ENCODE assay signal across 8 cellular contexts in genomic region chr7:21941570-21942224, GRCh38. TPM values are rescaled to one million over a fixed set of nuclear protein-coding genes. Genes with fewer than 3 reads are reported as not detected.
A peak's percentile ranks its signal among the peaks of the same experiment; 100 is the strongest.
DNase-seq lines count a peak whose midpoint lies in the region; ATAC-seq and TF ChIP-seq lines count a peak whose summit lies in the region.

No MANE protein-coding gene starts in this region.

- peaks cover 6% of the 10 kb centered on the region for H3K4me1 ChIP-seq in psoas muscle

- H3K27ac Mint-ChIP-seq in activated T-cell treated with anti-CD3 and anti-CD28 coated beads, Interleukin-2, amount 50 U/mL, for 24 hours = peak overlapping the region; percentile 44
- H3K27ac Mint-ChIP-seq in stimulated activated memory B cell treated with anti-CD40 and anti-IgM and Interleukin-4, amounts not matched to agents 10 μg/mL and 1 μg/mL and 100 μg/mL, for 72 hours = peak overlapping the region; percentile 45

- intact Hi-C loops in psoas muscle (cut with DNase I) = no loop called here

- ATAC-seq in activated T-cell treated with anti-CD3 and anti-CD28 coated beads, Interleukin-2, amount 50 U/mL, for 4 hours = no peak
- peak; percentile 61 for ATAC-seq in stimulated activated memory B cell treated with anti-CD40 and anti-IgM and Interleukin-4, amounts not matched to agents 10 μg/mL and 1 μg/mL and 100 μg/mL, for 72 hours
- ATAC-seq in psoas muscle = no peak

- H3K4me1 Mint-ChIP-seq in activated T-cell treated with anti-CD3 and anti-CD28 coated beads, Interleukin-2, amount 50 U/mL, for 24 hours (ENCODE audit: low read depth) = peaks cover 79% of the 10 kb centered on the region
- peaks cover 63% of the 10 kb centered on the region for H3K4me1 Mint-ChIP-seq in activated T-cell treated with anti-CD3 and anti-CD28 coated beads, Interleukin-2, amount 50 U/mL, for 4 hours (ENCODE audit: low read depth)
- H3K4me1 Mint-ChIP-seq in stimulated activated memory B cell treated with anti-CD40 and anti-IgM and Interleukin-4, amounts not matched to agents 10 μg/mL and 1 μg/mL and 100 μg/mL, for 72 hours = peaks cover 75% of the 10 kb centered on the region

- peak overlapping the region; percentile 43 for H3K4me3 Mint-ChIP-seq in activated T-cell treated with anti-CD3 and anti-CD28 coated beads, Interleukin-2, amount 50 U/mL, for 24 hours
- no peak overlapping the region for H3K4me3 Mint-ChIP-seq in activated T-cell treated with anti-CD3 and anti-CD28 coated beads, Interleukin-2, amount 50 U/mL, for 4 hours
- H3K4me3 Mint-ChIP-seq in stimulated activated memory B cell treated with anti-CD40 and anti-IgM and Interleukin-4, amounts not matched to agents 10 μg/mL and 1 μg/mL and 100 μg/mL, for 72 hours = peak overlapping the region; percentile 21

- H3K4me3 ChIP-seq in Jurkat, Clone E6-1 (ENCODE audit: low read length) = peak overlapping the region; percentile 4; the same call in 1 of the 2 replicates
- H3K4me3 ChIP-seq in psoas muscle = no peak overlapping the region

- 66 to 74% (median 68%) methylated on average over 4 of the region's 4 CpGs for WGBS in psoas muscle, 3 donors

- no peak for DNase-seq in activated T-cell treated with anti-CD3 and anti-CD28 coated beads, Interleukin-2, amount 50 U/mL, for 24 hours
- no peak for DNase-seq in activated T-cell treated with anti-CD3 and anti-CD28 coated beads, Interleukin-2, amount 50 U/mL, for 4 hours
- DNase-seq in Jurkat, Clone E6-1 (ENCODE audit: low read depth, low spot score) = peak; percentile 78
- DNase-seq in astrocyte of the hippocampus (ENCODE audit: low read depth, low spot score) (peak; percentile 41), NCI-H748 (lab: John Stamatoyannopoulos, UW; ENCODE audit: unreplicated experiment) (no peak), psoas muscle (no peak)
- DNase-seq in effector CD4-positive, alpha-beta T cell = no peak

- H3K27me3 ChIP-seq in psoas muscle (ENCODE audit: insufficient read depth in 3 of 3, low read length in 2 of 3) = no peaks in the 10 kb centered on the region

- peaks cover 4% of the 10 kb centered on the region for H3K9me3 Mint-ChIP-seq in activated T-cell treated with anti-CD3 and anti-CD28 coated beads, Interleukin-2, amount 50 U/mL, for 24 hours
- H3K9me3 Mint-ChIP-seq in activated T-cell treated with anti-CD3 and anti-CD28 coated beads, Interleukin-2, amount 50 U/mL, for 4 hours = no peaks in the 10 kb centered on the region
- no peaks in the 10 kb centered on the region for H3K9me3 Mint-ChIP-seq in stimulated activated memory B cell treated with anti-CD40 and anti-IgM and Interleukin-4, amounts not matched to agents 10 μg/mL and 1 μg/mL and 100 μg/mL, for 72 hours

- H3K36me3 ChIP-seq in psoas muscle (ENCODE audit: insufficient read depth in 1 of 2, low read depth in 1 of 2) = no peaks in the 10 kb centered on the region

- no peaks in the 10 kb centered on the region for H3K9me3 ChIP-seq in psoas muscle

- peaks cover 61% of the 10 kb centered on the region for H3K36me3 Mint-ChIP-seq in activated T-cell treated with anti-CD3 and anti-CD28 coated beads, Interleukin-2, amount 50 U/mL, for 24 hours (ENCODE audit: low read depth)
- peaks cover 4% of the 10 kb centered on the region for H3K36me3 Mint-ChIP-seq in activated T-cell treated with anti-CD3 and anti-CD28 coated beads, Interleukin-2, amount 50 U/mL, for 4 hours (ENCODE audit: insufficient read depth)
- H3K36me3 Mint-ChIP-seq in stimulated activated memory B cell treated with anti-CD40 and anti-IgM and Interleukin-4, amounts not matched to agents 10 μg/mL and 1 μg/mL and 100 μg/mL, for 72 hours = peaks cover 5% of the 10 kb centered on the region

- TF ChIP-seq CTCF in psoas muscle (IDR thresholded peaks at IDR 0.05) = no peak

- H3K27ac ChIP-seq in psoas muscle = no peak overlapping the region

- no peaks in the 10 kb centered on the region for H3K27me3 Mint-ChIP-seq in activated T-cell treated with anti-CD3 and anti-CD28 coated beads, Interleukin-2, amount 50 U/mL, for 24 hours
- H3K27me3 Mint-ChIP-seq in activated T-cell treated with anti-CD3 and anti-CD28 coated beads, Interleukin-2, amount 50 U/mL, for 4 hours (ENCODE audit: low read depth) = peaks cover 6% of the 10 kb centered on the region
- H3K27me3 Mint-ChIP-seq in stimulated activated memory B cell treated with anti-CD40 and anti-IgM and Interleukin-4, amounts not matched to agents 10 μg/mL and 1 μg/mL and 100 μg/mL, for 72 hours = no peaks in the 10 kb centered on the region

RNA-seq across cellular contexts. Expression of gene CDCA7L, which starts 4.0 kb away (rescaled TPM):
- 10 to 100 TPM; 56.6 to 84.8 (median 76.3) TPM for total RNA-seq in activated T-cell treated with anti-CD3 and anti-CD28 coated beads, Interleukin-2, amount 50 U/mL, for 4 hours
- polyA plus RNA-seq in Jurkat, Clone E6-1 (2012; ENCODE audit: insufficient read depth, insufficient read length) = 231 TPM
- total RNA-seq in psoas muscle = 1 to 10 TPM; 1.3 to 2.7 (median 2.1) TPM
- polyA plus RNA-seq in psoas muscle = 1 to 10 TPM; 2.1 to 3.3 (median 2.4) TPM

Comparison
In these comparisons a context has a peak if more than half of its experiments do, and no peak if none do; other contexts are left out.
1. DNase-seq: peak in Jurkat, Clone E6-1 (single experiment) and astrocyte of the hippocampus (single experiment); none in activated T-cell treated with anti-CD3 and anti-CD28 coated beads, Interleukin-2, amount 50 U/mL, for 24 hours (single experiment), activated T-cell treated with anti-CD3 and anti-CD28 coated beads, Interleukin-2, amount 50 U/mL, for 4 hours (single experiment), NCI-H748 (single experiment), effector CD4-positive, alpha-beta T cell (single experiment) and psoas muscle (0 of 2).
2. RNA of gene CDCA7L, which starts 4.0 kb away (total RNA-seq): 56.6 to 84.8 TPM in activated T-cell treated with anti-CD3 and anti-CD28 coated beads, Interleukin-2, amount 50 U/mL, for 4 hours; 1.3 to 2.7 TPM in psoas muscle; every median in the first group is over 10 times any median in the second.